Comparison of ENCODE assay signal across 8 cellular contexts in the genomic region with DNA sequence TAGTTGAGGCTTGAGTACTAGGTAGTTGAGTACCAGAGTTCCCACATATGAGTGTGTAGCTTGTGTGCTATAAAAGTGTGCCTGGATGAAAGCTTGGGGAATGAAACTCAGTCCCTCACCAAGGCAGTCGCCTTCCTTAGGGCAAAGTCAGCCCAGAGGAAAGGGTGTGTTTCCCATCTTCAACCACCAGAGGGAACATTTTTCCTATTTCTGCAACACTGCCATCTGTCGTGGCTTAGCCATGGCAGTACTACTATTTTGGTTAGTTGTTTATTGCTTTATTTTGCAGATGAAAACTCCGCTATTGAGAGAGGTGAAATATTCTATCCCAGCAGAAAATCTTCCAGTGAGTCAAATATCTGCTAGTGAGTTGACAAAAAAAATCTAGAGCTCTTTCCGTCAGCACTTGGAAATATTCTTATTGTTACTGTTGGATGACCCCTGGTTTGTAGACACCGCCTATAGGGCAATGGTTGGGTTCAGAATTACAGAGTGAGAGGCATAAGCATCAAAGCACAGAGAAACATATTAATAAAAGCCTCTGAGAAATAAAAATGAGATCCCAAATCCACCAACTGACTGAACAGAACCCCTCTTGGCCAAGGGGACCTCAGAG.
A peak's percentile ranks its signal among the peaks of the same experiment; 100 is the strongest.
DNase-seq lines count a peak whose midpoint lies in the region; ATAC-seq and TF ChIP-seq lines count a peak whose summit lies in the region.

No MANE protein-coding gene starts in this region.

- H3K27ac ChIP-seq in right cardiac atrium (ENCODE audit: low read length) = no peak overlapping the region

- no peaks in the 10 kb centered on the region for H3K4me1 ChIP-seq in right cardiac atrium (ENCODE audit: control insufficient read depth, insufficient read depth, low read length)

- no peak overlapping the region for H3K4me3 Mint-ChIP-seq in Calu3 (ENCODE audit: low read depth, unreplicated experiment)

- WGBS in right cardiac atrium = 30% methylated on average over 5 of the region's 5 CpGs

- CTCF ChIA-PET in Calu3 (lab: Charles Lee) = interaction anchor here (0.6 to 3.8 kb wide), 13 partner anchors 19 to 604 kb away, joined by 3 to 40 read pairs (median 4); a partner anchor contains a TSS

- intact Hi-C loops in Calu3 (cut with micrococcal nuclease; ENCODE audit: unreplicated experiment) (loop anchor here (1.0 to 10.0 kb wide), 8 partner anchors 212 to 760 kb away; no protein-coding TSS in a partner anchor), right cardiac atrium (cut with DNase I) (loop anchor here (2.0 to 10.0 kb wide), 3 partner anchors 232 to 380 kb away; no protein-coding TSS in a partner anchor), sciatic nerve (cut with DNase I) (no loop called here)

- H3K9me3 ChIP-seq in right cardiac atrium (ENCODE audit: control insufficient read depth, low read length) = no peaks in the 10 kb centered on the region

- ATAC-seq in GM18519 (IDR thresholded peaks at IDR 0.05; ENCODE audit: low FRiP score, unreplicated experiment) (peak; percentile 62), HG03045 (IDR thresholded peaks at IDR 0.05; ENCODE audit: unreplicated experiment) (peak; percentile 70), right cardiac atrium (peak; percentile 77 to 91), sciatic nerve (peak; percentile 74), HG03097 (IDR thresholded peaks at IDR 0.05; ENCODE audit: low FRiP score, unreplicated experiment) (no peak)

- H3K27ac Mint-ChIP-seq in Calu3 (ENCODE audit: unreplicated experiment) = no peak overlapping the region

- peaks cover 22% of the 10 kb centered on the region for H3K4me1 Mint-ChIP-seq in Calu3 (ENCODE audit: low read depth, unreplicated experiment)

- no peaks in the 10 kb centered on the region for H3K27me3 Mint-ChIP-seq in Calu3 (ENCODE audit: unreplicated experiment)

- H3K27me3 ChIP-seq in right cardiac atrium (ENCODE audit: control insufficient read depth, insufficient read depth) = peaks cover 2% of the 10 kb centered on the region

- H3K9me3 Mint-ChIP-seq in Calu3 (ENCODE audit: low read depth, unreplicated experiment) = no peaks in the 10 kb centered on the region

- peak; percentile 96 for TF ChIP-seq CTCF in Calu3 (IDR thresholded peaks at IDR 0.05; ENCODE audit: unreplicated experiment)

- DNase-seq in Calu3 (peak; percentile 77), NCI-H2171 (lab: John Stamatoyannopoulos, UW) (peak; percentile 21), amniotic epithelial cell (ENCODE audit: low read depth) (peak; percentile 63), right cardiac atrium (no peak), sciatic nerve (ENCODE audit: low spot score) (no peak)

- BruUV-seq in Calu3 (replicated peaks; lab: Mats Ljungman, UMichigan) = no TSS peak

- no peaks in the 10 kb centered on the region for H3K36me3 Mint-ChIP-seq in Calu3 (ENCODE audit: insufficient read depth, unreplicated experiment)

- H3K4me3 ChIP-seq in right cardiac atrium (ENCODE audit: low read length) = no peak overlapping the region

Comparison
In these comparisons a context has a peak if more than half of its experiments do, and no peak if none do; other contexts are left out.
1. DNase-seq: peak in Calu3 (single experiment), NCI-H2171 (single experiment) and amniotic epithelial cell (single experiment); none in right cardiac atrium (0 of 3) and sciatic nerve (single experiment).